15 cellular contexts compared by ENCODE assay signal in genomic region chr1:236020359-236021000, GRCh38. TPM values are rescaled to one million over a fixed set of nuclear protein-coding genes. Genes with fewer than 3 reads are reported as not detected.
DNase-seq lines count a peak whose midpoint lies in the region; ATAC-seq and TF ChIP-seq lines count a peak whose summit lies in the region.
"Had no signal": no experiment of that assay in that cellular context is flagged by ENCODE, and none has a peak within 500 bp of the region (broad histone marks: within the 10 kb centered on the region; RNA-seq: fewer than 3 reads in every experiment).

No MANE protein-coding gene starts in this region.

- peak; percentile 89 for DNase-seq in AG10803 (ENCODE audit: low read depth)
- peak; percentile 32 for DNase-seq in RPMI7951 (ENCODE audit: low read depth)
- DNase-seq in glutamatergic neuron = no peak
- DNase-seq in sciatic nerve (ENCODE audit: low spot score) = peak; percentile 41
- no peak for DNase-seq in naive thymus-derived CD4-positive, alpha-beta T cell
- DNase-seq in effector CD8-positive, alpha-beta T cell (lab: John Stamatoyannopoulos, UW) = no peak
- no peak for DNase-seq in T1000 (lab: John Stamatoyannopoulos, UW)
- no peak for DNase-seq in mesothelial cell of epicardium (ENCODE audit: low spot score in 2 of 2, unreplicated experiment in 2 of 2)
- DNase-seq: activated T-cell treated with anti-CD3 and anti-CD28 coated beads for 4 hours, DND-41, H7, naive B cell, NCI-H526 had no signal

- no peaks in the 10 kb centered on the region for H3K9me3 Mint-ChIP-seq in glutamatergic neuron (ENCODE audit: unreplicated experiment)
- H3K9me3 Mint-ChIP-seq in naive thymus-derived CD4-positive, alpha-beta T cell = no peaks in the 10 kb centered on the region
- no peaks in the 10 kb centered on the region for H3K9me3 Mint-ChIP-seq in mesothelial cell of epicardium
- H3K9me3 Mint-ChIP-seq: naive B cell had no signal

- no peaks in the 10 kb centered on the region for H3K4me1 ChIP-seq in naive thymus-derived CD4-positive, alpha-beta T cell (ENCODE audit: control insufficient read depth in 2 of 2, insufficient read depth in 2 of 2, low read length in 2 of 2)
- H3K4me1 ChIP-seq: ascending aorta had no signal

- intact Hi-C loops in sciatic nerve (cut with DNase I) = no loop called here
- intact Hi-C loops in naive thymus-derived CD4-positive, alpha-beta T cell (cut with micrococcal nuclease) = no loop called here

- H3K4me1 Mint-ChIP-seq in glutamatergic neuron (ENCODE audit: low read depth, unreplicated experiment) (peaks cover 27% of the 10 kb centered on the region), mesothelial cell of epicardium (peaks cover 8% of the 10 kb centered on the region)
- peaks cover 0 to 1% (median 0%) of the 10 kb centered on the region in 7 donors for H3K4me1 Mint-ChIP-seq in naive thymus-derived CD4-positive, alpha-beta T cell
- H3K4me1 Mint-ChIP-seq: naive B cell had no signal

- H3K36me3 Mint-ChIP-seq in glutamatergic neuron (ENCODE audit: unreplicated experiment) = no peaks in the 10 kb centered on the region
- no peaks in the 10 kb centered on the region for H3K36me3 Mint-ChIP-seq in naive thymus-derived CD4-positive, alpha-beta T cell
- H3K36me3 Mint-ChIP-seq in mesothelial cell of epicardium = peaks cover 6% of the 10 kb centered on the region
- H3K36me3 Mint-ChIP-seq: naive B cell had no signal

- no peaks in the 10 kb centered on the region for H3K27me3 ChIP-seq in naive thymus-derived CD4-positive, alpha-beta T cell (ENCODE audit: control insufficient read depth in 2 of 2, insufficient read depth in 2 of 2, low read length in 2 of 2)
- H3K27me3 ChIP-seq: ascending aorta, BLaER1 had no signal

- peak overlapping the region; percentile 28 for H3K27ac Mint-ChIP-seq in glutamatergic neuron (ENCODE audit: unreplicated experiment)
- H3K27ac Mint-ChIP-seq in naive thymus-derived CD4-positive, alpha-beta T cell = no peak overlapping the region
- H3K27ac Mint-ChIP-seq in mesothelial cell of epicardium = no peak overlapping the region

- H3K4me3 ChIP-seq in AG10803 (ENCODE audit: low read length) = no peak overlapping the region
- no peak overlapping the region for H3K4me3 ChIP-seq in naive thymus-derived CD4-positive, alpha-beta T cell (ENCODE audit: low read length)
- H3K4me3 ChIP-seq: ascending aorta, BLaER1 had no signal

- ATAC-seq in sciatic nerve = peak; percentile 18
- no peak for ATAC-seq in naive thymus-derived CD4-positive, alpha-beta T cell

- no peaks in the 10 kb centered on the region for H3K9me3 ChIP-seq in naive thymus-derived CD4-positive, alpha-beta T cell (ENCODE audit: control insufficient read depth in 2 of 3, low read length in 3 of 3)
- H3K9me3 ChIP-seq: ascending aorta, BLaER1 had no signal

- no peaks in the 10 kb centered on the region for H3K27me3 Mint-ChIP-seq in glutamatergic neuron (ENCODE audit: unreplicated experiment)
- peaks cover 0 to 22% (median 0%) of the 10 kb centered on the region in 5 donors for H3K27me3 Mint-ChIP-seq in naive thymus-derived CD4-positive, alpha-beta T cell
- H3K27me3 Mint-ChIP-seq in mesothelial cell of epicardium (ENCODE audit: low read depth) = no peaks in the 10 kb centered on the region

- CTCF ChIA-PET in naive thymus-derived CD4-positive, alpha-beta T cell (lab: Charles Lee) = no interaction called here

- no peak for TF ChIP-seq CTCF in AG10803 (conservative IDR thresholded peaks at IDR 0.05; ENCODE audit: low read length)
- TF ChIP-seq CTCF in glutamatergic neuron (IDR thresholded peaks at IDR 0.05; ENCODE audit: partially characterized antibody, unreplicated experiment) = no peak
- no peak for TF ChIP-seq CTCF in mesothelial cell of epicardium (IDR thresholded peaks at IDR 0.05; ENCODE audit: unreplicated experiment)

- POLR2A ChIA-PET in naive thymus-derived CD4-positive, alpha-beta T cell (lab: Charles Lee) = no interaction called here

- H3K4me3 Mint-ChIP-seq in glutamatergic neuron (ENCODE audit: unreplicated experiment) = no peak overlapping the region
- no peak overlapping the region for H3K4me3 Mint-ChIP-seq in naive thymus-derived CD4-positive, alpha-beta T cell
- H3K4me3 Mint-ChIP-seq in mesothelial cell of epicardium = no peak overlapping the region
- H3K4me3 Mint-ChIP-seq: naive B cell had no signal

- no peak overlapping the region for H3K27ac ChIP-seq in naive thymus-derived CD4-positive, alpha-beta T cell (ENCODE audit: low read depth, low read length)
- H3K27ac ChIP-seq: BLaER1 had no signal

- H3K36me3 ChIP-seq in naive thymus-derived CD4-positive, alpha-beta T cell (ENCODE audit: control insufficient read depth in 2 of 3, insufficient read depth in 3 of 3, low read length in 3 of 3) = no peaks in the 10 kb centered on the region
- H3K36me3 ChIP-seq: BLaER1 had no signal

RNA-seq across cellular contexts. Expression of gene NID1, which starts 44.4 kb away (rescaled TPM):
- total RNA-seq in RPMI7951 (2014; rRNA removed; shearing (Covaris generic)) = 50.9 and 60.2 TPM in 2 replicates
- 1.4 TPM for total RNA-seq in glutamatergic neuron (ENCODE audit: unreplicated experiment)
- total RNA-seq in sciatic nerve = 87.6 TPM
- 1 to 10 TPM in 1 of 5 experiments, under 1 TPM in 4; 0.11 to 6.2 (median 0.22) TPM for total RNA-seq in naive thymus-derived CD4-positive, alpha-beta T cell
- polyA plus RNA-seq in naive thymus-derived CD4-positive, alpha-beta T cell = not detected
- 42.4 to 45.5 TPM (median 45.0 TPM) in 3 replicates for total RNA-seq in mesothelial cell of epicardium

Comparison
In these comparisons a context has a peak if more than half of its experiments do, and no peak if none do; other contexts are left out.
1. DNase-seq: peak in AG10803 (single experiment), RPMI7951 (single experiment) and sciatic nerve (single experiment); none in glutamatergic neuron (single experiment), naive thymus-derived CD4-positive, alpha-beta T cell (0 of 9), effector CD8-positive, alpha-beta T cell (single experiment), T1000 (single experiment) and mesothelial cell of epicardium (0 of 2).